1 cellular context compared by ENCODE assay signal in genomic region chr11:103525069-103525468, GRCh38.
A peak's percentile ranks its signal among the peaks of the same experiment; 100 is the strongest.
TF ChIP-seq lines count a peak whose summit lies in the region.

No MANE protein-coding gene starts in this region.

TF ChIP-seq in SK-N-SH, 30 proteins besides CTCF, POLR2A, EP300 and RAD21 (continued from another document):
- TF ChIP-seq ZBTB33 (IDR thresholded peaks at IDR 0.05; ENCODE audit: borderline replicate concordance, low read depth) = 0 out of 2 replicates have a peak, but pooled peaks have one; percentile 17
- TF ChIP-seq POLR2AphosphoS5 (IDR thresholded peaks at IDR 0.05; ENCODE audit: low read depth, low read length) = peak; percentile 42; the same call in 1 of the 2 replicates
- peak; percentile 76 for TF ChIP-seq RXRA (IDR thresholded peaks at IDR 0.05; ENCODE audit: borderline replicate concordance, low read depth)
- peak; percentile 59; the same call in 1 of the 2 replicates for TF ChIP-seq FOSL2 (IDR thresholded peaks at IDR 0.05; ENCODE audit: borderline replicate concordance, low read depth)
- TF ChIP-seq TCF12 (IDR thresholded peaks at IDR 0.05) = peak; percentile 96
- peak; percentile 50; the same call in 1 of the 2 replicates for TF ChIP-seq MAX (IDR thresholded peaks at IDR 0.05; ENCODE audit: low read depth)
- no peak for TF ChIP-seq RFX5 (IDR thresholded peaks at IDR 0.05; ENCODE audit: low read length)
- peak; percentile 84 for TF ChIP-seq JUND (IDR thresholded peaks at IDR 0.05)
- no peak for TF ChIP-seq USF2 (IDR thresholded peaks at IDR 0.05; ENCODE audit: borderline replicate concordance, low read depth, low read length)
- peak; percentile 56 for TF ChIP-seq MEF2A (IDR thresholded peaks at IDR 0.05; ENCODE audit: borderline replicate concordance, low read depth)
- peak; percentile 69 for TF ChIP-seq NFIC (IDR thresholded peaks at IDR 0.05; ENCODE audit: borderline replicate concordance)
- no peak for TF ChIP-seq YY1 (IDR thresholded peaks at IDR 0.05; ENCODE audit: low read depth)
- TF ChIP-seq TEAD4 (IDR thresholded peaks at IDR 0.05; ENCODE audit: borderline replicate concordance, insufficient read depth) = peak; percentile 72; the same call in 1 of the 2 replicates
- no peak for TF ChIP-seq MXI1 (IDR thresholded peaks at IDR 0.05; ENCODE audit: low read depth, low read length)
- TF ChIP-seq FOXM1 (IDR thresholded peaks at IDR 0.05; ENCODE audit: low read depth) = 0 out of 2 replicates have a peak, but pooled peaks have one; percentile 68
- no peak for TF ChIP-seq SIN3A (IDR thresholded peaks at IDR 0.05; ENCODE audit: borderline replicate concordance, low read depth, low read length)
TF ChIP-seq in SK-N-SH: peak in this region for 13.
